ENCODE assay signal across 2 cellular contexts in the genomic region with DNA sequence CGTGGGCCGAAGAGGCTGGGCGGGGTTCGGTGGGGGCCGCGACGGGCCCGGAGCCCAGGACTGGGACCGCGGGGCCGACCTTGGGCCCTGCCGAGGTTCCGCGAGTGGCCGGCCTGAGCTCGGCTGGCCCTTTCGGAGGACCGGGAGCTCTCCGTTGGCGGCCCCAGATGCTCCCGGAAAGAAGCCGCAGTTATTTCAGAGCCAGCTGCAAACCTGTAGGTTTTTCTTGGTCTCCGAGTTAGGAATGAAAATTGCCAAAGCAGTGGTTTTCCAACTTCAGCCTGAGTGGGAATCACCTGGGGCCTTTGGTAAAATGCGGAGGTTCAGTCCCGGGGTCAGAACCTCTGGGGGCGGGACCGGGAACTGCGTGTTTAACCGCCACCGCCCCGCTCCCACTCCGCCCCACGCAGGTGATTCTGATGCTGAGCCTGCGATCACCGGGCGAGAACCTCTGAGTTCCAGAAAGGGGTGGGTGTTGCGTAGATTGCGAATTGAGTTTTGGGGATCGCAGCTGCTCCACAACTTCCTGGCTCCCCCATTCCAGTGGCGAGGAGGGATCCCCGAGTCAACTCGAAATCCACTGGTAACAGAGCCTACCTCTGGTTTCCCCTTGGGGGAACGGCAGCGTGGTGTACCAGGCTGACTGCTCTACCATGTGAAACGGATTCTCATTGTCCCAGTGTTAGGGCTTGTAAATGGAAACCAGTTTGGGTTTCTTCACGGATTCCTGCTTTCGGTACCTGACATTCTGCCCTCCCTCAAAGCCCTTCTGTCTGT.
TF ChIP-seq lines count a peak whose summit lies in the region.
"Not testable (repeated sequence)": the region's sequence is repeated elsewhere in the genome, so short reads cannot be mapped to it uniquely, and the experiment has no call there.

No MANE protein-coding gene starts in this region.

TF ChIP-seq in HEK293, 187 proteins besides CTCF, POLR2A, EP300 and RAD21:
- peak; percentile 69 for TF ChIP-seq KLF1 (tag by site-specific recombination; IDR thresholded peaks at IDR 0.05)
- TF ChIP-seq, protein P1, sequence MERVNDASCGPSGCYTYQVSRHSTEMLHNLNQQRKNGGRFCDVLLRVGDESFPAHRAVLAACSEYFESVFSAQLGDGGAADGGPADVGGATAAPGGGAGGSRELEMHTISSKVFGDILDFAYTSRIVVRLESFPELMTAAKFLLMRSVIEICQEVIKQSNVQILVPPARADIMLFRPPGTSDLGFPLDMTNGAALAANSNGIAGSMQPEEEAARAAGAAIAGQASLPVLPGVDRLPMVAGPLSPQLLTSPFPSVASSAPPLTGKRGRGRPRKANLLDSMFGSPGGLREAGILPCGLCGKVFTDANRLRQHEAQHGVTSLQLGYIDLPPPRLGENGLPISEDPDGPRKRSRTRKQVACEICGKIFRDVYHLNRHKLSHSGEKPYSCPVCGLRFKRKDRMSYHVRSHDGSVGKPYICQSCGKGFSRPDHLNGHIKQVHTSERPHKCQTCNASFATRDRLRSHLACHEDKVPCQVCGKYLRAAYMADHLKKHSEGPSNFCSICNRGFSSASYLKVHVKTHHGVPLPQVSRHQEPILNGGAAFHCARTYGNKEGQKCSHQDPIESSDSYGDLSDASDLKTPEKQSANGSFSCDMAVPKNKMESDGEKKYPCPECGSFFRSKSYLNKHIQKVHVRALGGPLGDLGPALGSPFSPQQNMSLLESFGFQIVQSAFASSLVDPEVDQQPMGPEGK (tag by site-specific recombination; IDR thresholded peaks at IDR 0.05), result peak; percentile 35
- 0 out of 2 replicates have a peak, but pooled peaks have one; percentile 41 for TF ChIP-seq SP7 (tag by site-specific recombination; IDR thresholded peaks at IDR 0.05)
- peak; percentile 38; the same call in 1 of the 2 replicates for TF ChIP-seq ZBTB20 (tag by site-specific recombination; IDR thresholded peaks at IDR 0.05)
- TF ChIP-seq ZNF341 (tag by site-specific recombination; IDR thresholded peaks at IDR 0.05; ENCODE audit: low read depth), result peak; percentile 59
- peak; percentile 46; the same call in 1 of the 2 replicates for TF ChIP-seq ZSCAN16 (tag by site-specific recombination; IDR thresholded peaks at IDR 0.05)
- peak; percentile 64 for TF ChIP-seq ZEB2 (tag by site-specific recombination; IDR thresholded peaks at IDR 0.05)
- TF ChIP-seq ZBTB17 (tag by site-specific recombination; IDR thresholded peaks at IDR 0.05), result peak; percentile 98
- TF ChIP-seq ZFHX2 (tag by site-specific recombination; conservative IDR thresholded peaks at IDR 0.05), result peak; percentile 89
- peak; percentile 76; the same call in 1 of the 2 replicates for TF ChIP-seq ZNF600 (tag by site-specific recombination; IDR thresholded peaks at IDR 0.05)
- TF ChIP-seq EGR2 (tag by site-specific recombination; IDR thresholded peaks at IDR 0.05; ENCODE audit: low read depth), result peak; percentile 94
- peak; percentile 29 for TF ChIP-seq SP2 (tag by site-specific recombination; IDR thresholded peaks at IDR 0.05)
- TF ChIP-seq HOXD13 (CRISPR knock-in tag; IDR thresholded peaks at IDR 0.05; ENCODE audit: borderline replicate concordance), result 0 out of 2 replicates have a peak, but pooled peaks have one; percentile 9
- peak; percentile 58; the same call in 1 of the 2 replicates for TF ChIP-seq IKZF3 (tag by site-specific recombination; IDR thresholded peaks at IDR 0.05)
- peak; percentile 49; the same call in 1 of the 2 replicates for TF ChIP-seq KLF9 (tag by site-specific recombination; IDR thresholded peaks at IDR 0.05; ENCODE audit: low read depth)
- TF ChIP-seq, protein P2, sequence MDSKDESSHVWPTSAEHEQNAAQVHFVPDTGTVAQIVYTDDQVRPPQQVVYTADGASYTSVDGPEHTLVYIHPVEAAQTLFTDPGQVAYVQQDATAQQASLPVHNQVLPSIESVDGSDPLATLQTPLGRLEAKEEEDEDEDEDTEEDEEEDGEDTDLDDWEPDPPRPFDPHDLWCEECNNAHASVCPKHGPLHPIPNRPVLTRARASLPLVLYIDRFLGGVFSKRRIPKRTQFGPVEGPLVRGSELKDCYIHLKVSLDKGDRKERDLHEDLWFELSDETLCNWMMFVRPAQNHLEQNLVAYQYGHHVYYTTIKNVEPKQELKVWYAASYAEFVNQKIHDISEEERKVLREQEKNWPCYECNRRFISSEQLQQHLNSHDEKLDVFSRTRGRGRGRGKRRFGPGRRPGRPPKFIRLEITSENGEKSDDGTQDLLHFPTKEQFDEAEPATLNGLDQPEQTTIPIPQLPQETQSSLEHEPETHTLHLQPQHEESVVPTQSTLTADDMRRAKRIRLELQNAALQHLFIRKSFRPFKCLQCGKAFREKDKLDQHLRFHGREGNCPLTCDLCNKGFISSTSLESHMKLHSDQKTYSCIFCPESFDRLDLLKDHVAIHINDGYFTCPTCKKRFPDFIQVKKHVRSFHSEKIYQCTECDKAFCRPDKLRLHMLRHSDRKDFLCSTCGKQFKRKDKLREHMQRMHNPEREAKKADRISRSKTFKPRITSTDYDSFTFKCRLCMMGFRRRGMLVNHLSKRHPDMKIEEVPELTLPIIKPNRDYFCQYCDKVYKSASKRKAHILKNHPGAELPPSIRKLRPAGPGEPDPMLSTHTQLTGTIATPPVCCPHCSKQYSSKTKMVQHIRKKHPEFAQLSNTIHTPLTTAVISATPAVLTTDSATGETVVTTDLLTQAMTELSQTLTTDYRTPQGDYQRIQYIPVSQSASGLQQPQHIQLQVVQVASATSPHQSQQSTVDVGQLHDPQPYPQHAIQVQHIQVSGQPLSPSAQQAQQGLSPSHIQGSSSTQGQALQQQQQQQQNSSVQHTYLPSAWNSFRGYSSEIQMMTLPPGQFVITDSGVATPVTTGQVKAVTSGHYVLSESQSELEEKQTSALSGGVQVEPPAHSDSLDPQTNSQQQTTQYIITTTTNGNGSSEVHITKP (tag by site-specific recombination; IDR thresholded peaks at IDR 0.05), result peak; percentile 62

TF ChIP-seq in K562, 482 proteins besides CTCF, POLR2A, EP300 and RAD21 (continues in another document):
- TF ChIP-seq, protein P3, sequence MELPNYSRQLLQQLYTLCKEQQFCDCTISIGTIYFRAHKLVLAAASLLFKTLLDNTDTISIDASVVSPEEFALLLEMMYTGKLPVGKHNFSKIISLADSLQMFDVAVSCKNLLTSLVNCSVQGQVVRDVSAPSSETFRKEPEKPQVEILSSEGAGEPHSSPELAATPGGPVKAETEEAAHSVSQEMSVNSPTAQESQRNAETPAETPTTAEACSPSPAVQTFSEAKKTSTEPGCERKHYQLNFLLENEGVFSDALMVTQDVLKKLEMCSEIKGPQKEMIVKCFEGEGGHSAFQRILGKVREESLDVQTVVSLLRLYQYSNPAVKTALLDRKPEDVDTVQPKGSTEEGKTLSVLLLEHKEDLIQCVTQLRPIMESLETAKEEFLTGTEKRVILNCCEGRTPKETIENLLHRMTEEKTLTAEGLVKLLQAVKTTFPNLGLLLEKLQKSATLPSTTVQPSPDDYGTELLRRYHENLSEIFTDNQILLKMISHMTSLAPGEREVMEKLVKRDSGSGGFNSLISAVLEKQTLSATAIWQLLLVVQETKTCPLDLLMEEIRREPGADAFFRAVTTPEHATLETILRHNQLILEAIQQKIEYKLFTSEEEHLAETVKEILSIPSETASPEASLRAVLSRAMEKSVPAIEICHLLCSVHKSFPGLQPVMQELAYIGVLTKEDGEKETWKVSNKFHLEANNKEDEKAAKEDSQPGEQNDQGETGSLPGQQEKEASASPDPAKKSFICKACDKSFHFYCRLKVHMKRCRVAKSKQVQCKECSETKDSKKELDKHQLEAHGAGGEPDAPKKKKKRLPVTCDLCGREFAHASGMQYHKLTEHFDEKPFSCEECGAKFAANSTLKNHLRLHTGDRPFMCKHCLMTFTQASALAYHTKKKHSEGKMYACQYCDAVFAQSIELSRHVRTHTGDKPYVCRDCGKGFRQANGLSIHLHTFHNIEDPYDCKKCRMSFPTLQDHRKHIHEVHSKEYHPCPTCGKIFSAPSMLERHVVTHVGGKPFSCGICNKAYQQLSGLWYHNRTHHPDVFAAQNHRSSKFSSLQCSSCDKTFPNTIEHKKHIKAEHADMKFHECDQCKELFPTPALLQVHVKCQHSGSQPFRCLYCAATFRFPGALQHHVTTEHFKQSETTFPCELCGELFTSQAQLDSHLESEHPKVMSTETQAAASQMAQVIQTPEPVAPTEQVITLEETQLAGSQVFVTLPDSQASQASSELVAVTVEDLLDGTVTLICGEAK (IDR thresholded peaks at IDR 0.05), result peak; percentile 30; the same call in 1 of the 2 replicates
- TF ChIP-seq, protein P3 (CRISPR knock-in tag; IDR thresholded peaks at IDR 0.05), result not testable (repeated sequence)
- 0 out of 2 replicates have a peak, but pooled peaks have one; percentile 12 for TF ChIP-seq SMARCE1 (IDR thresholded peaks at IDR 0.05)
- TF ChIP-seq SAFB (IDR thresholded peaks at IDR 0.05; ENCODE audit: borderline replicate concordance, low read depth, low read length), result peak; percentile 54; the same call in 1 of the 2 replicates
- TF ChIP-seq, protein P4, sequence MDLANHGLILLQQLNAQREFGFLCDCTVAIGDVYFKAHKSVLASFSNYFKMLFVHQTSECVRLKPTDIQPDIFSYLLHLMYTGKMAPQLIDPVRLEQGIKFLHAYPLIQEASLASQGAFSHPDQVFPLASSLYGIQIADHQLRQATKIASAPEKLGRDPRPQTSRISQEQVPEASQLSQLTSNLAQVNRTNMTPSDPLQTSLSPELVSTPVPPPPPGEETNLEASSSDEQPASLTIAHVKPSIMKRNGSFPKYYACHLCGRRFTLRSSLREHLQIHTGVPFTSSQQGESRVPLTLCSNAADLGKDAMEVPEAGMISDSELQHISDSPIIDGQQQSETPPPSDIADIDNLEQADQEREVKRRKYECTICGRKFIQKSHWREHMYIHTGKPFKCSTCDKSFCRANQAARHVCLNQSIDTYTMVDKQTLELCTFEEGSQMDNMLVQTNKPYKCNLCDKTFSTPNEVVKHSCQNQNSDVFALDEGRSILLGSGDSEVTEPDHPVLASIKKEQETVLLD (IDR thresholded peaks at IDR 0.05), result peak; percentile 75
- 0 out of 4 replicates have a peak, but pooled peaks of 1 of the 2 experiments have one; percentile 3 for TF ChIP-seq MAZ (CRISPR knock-in tag; conservative IDR thresholded peaks at IDR 0.05 in 1 of 2, IDR thresholded peaks at IDR 0.05 in 1 of 2)
- TF ChIP-seq HNRNPLL (IDR thresholded peaks at IDR 0.05; ENCODE audit: low read depth, low read length, poor library complexity, severe bottlenecking), result peak; percentile 45
- TF ChIP-seq NRF1 (conservative IDR thresholded peaks at IDR 0.05 in 1 of 2, IDR thresholded peaks at IDR 0.05 in 1 of 2), result peak; percentile 31 to 47; a peak in 3 of 4 replicates
- peak; percentile 5; the same call in 1 of the 2 replicates for TF ChIP-seq ZFX (CRISPR knock-in tag; IDR thresholded peaks at IDR 0.05)
- peak; percentile 44; the same call in 1 of the 2 replicates for TF ChIP-seq PHF8 (IDR thresholded peaks at IDR 0.05; ENCODE audit: borderline replicate concordance, low read length)
- peak; percentile 6 for TF ChIP-seq CHD1 (IDR thresholded peaks at IDR 0.05; ENCODE audit: low read length)
- TF ChIP-seq EGR1 (conservative IDR thresholded peaks at IDR 0.05), result peak; percentile 26; the same call in 1 of the 2 replicates
- peak in 1 of 2 experiments; percentile 50; a peak in 2 of 4 replicates for TF ChIP-seq SIN3A (IDR thresholded peaks at IDR 0.05; ENCODE audit: borderline replicate concordance in 2 of 2, control insufficient read depth in 1 of 2, low read depth in 2 of 2, low read length in 2 of 2)
- TF ChIP-seq, protein P5, sequence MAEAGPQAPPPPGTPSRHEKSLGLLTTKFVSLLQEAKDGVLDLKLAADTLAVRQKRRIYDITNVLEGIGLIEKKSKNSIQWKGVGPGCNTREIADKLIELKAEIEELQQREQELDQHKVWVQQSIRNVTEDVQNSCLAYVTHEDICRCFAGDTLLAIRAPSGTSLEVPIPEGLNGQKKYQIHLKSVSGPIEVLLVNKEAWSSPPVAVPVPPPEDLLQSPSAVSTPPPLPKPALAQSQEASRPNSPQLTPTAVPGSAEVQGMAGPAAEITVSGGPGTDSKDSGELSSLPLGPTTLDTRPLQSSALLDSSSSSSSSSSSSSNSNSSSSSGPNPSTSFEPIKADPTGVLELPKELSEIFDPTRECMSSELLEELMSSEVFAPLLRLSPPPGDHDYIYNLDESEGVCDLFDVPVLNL (CRISPR knock-in tag; IDR thresholded peaks at IDR 0.05; ENCODE audit: low read depth), result 0 out of 2 replicates have a peak, but pooled peaks have one; percentile 35
- TF ChIP-seq RBFOX2 (IDR thresholded peaks at IDR 0.05; ENCODE audit: low read depth, low read length), result peak; percentile 11
- TF ChIP-seq RBBP5 (IDR thresholded peaks at IDR 0.05; ENCODE audit: borderline replicate concordance, insufficient read depth, low read length, poor library complexity, severe bottlenecking), result peak; percentile 50
- TF ChIP-seq KDM5B (IDR thresholded peaks at IDR 0.05; ENCODE audit: insufficient replicate concordance, low read depth, low read length), result peak; percentile 38
- TF ChIP-seq CTBP1 (IDR thresholded peaks at IDR 0.05; ENCODE audit: borderline replicate concordance), result peak; percentile 43; the same call in 1 of the 2 replicates
- TF ChIP-seq SMARCA4 (IDR thresholded peaks at IDR 0.05), result peak; percentile 34; the same call in 1 of the 2 replicates
- TF ChIP-seq NR2C2 (CRISPR knock-in tag; IDR thresholded peaks at IDR 0.05), result not testable (repeated sequence)
- TF ChIP-seq NR2C2 (tag; IDR thresholded peaks at IDR 0.05), result peak; percentile 76
- TF ChIP-seq, protein P6, sequence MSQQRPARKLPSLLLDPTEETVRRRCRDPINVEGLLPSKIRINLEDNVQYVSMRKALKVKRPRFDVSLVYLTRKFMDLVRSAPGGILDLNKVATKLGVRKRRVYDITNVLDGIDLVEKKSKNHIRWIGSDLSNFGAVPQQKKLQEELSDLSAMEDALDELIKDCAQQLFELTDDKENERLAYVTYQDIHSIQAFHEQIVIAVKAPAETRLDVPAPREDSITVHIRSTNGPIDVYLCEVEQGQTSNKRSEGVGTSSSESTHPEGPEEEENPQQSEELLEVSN (IDR thresholded peaks at IDR 0.05; ENCODE audit: borderline replicate concordance in 1 of 2, extremely low read depth in 1 of 2, insufficient read depth in 1 of 2, insufficient read length in 1 of 2, low read depth in 1 of 2, low read length in 1 of 2, poor library complexity in 1 of 2, severe bottlenecking in 1 of 2), result peak in 1 of 2 experiments; percentile 32
